Comparison of ENCODE assay signal across 2 cellular contexts in the genomic region with DNA sequence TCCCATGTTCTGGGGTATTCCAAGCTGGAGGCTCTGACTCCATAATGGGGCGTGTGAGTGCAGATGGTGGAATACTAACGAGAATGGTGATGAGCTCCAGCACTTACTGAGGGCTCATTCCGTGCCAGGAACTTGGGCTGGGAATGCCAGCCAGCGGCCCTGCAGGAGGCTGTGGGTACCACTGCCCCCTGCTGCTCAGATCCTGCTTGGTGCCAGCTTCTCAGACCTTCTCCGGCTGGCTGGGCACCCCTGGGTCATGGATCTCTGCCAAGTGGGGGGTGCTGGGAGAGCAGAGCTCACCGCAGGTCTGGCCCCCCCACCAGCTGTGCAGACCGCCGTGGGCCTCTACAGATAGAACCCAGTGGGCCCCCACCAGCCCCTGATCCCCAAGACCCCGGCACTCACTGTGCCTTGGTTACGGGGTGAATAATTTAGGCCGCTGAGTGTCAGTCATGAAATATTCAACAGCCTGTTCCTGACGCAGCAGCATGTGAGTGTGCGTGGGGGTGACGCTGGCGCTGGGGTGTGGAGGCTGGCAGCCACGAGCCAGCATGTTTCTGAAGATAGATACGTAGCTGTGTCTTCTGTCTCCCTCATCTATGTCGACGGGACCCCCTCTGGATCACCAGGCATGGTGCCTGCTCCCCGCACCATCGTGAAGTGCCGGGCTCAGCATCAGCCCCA.
DNase-seq lines count a peak whose midpoint lies in the region; TF ChIP-seq lines count a peak whose summit lies in the region.
"Not testable (repeated sequence)": the region's sequence is repeated elsewhere in the genome, so short reads cannot be mapped to it uniquely, and the experiment has no call there.

No MANE protein-coding gene starts in this region.

- DNase-seq in head of caudate nucleus = peak; percentile 54 to 93 (median 78)

- peak; percentile 40; the same call in 1 of the 2 replicates for TF ChIP-seq CTCF in HEK293 (tag by site-specific recombination; IDR thresholded peaks at IDR 0.05)

- POLR2A ChIA-PET in HEK293 (lab: Yijun Ruan, JAX) = not testable (repeated sequence)

- CTCF ChIA-PET in HEK293 (lab: Yijun Ruan, JAX) = interaction anchor here (0.5 to 8.7 kb wide), 32 partner anchors 9 to 602 kb away, joined by 3 to 117 read pairs (median 6); partner anchors contain the start of genes HES2 and HES3

- not testable (repeated sequence) for H3K9me3 ChIP-seq in HEK293 (ENCODE audit: control insufficient read depth, insufficient read depth, low read depth, low read length)

- H3K4me1 ChIP-seq in HEK293 (ENCODE audit: control insufficient read depth, insufficient read depth, low read length) = not testable (repeated sequence)

- intact Hi-C loops in head of caudate nucleus (cut with DNase I) = not testable (repeated sequence)

- not testable (repeated sequence) for H3K27ac ChIP-seq in HEK293 (ENCODE audit: extremely low read depth, low read depth, low read length)

- H3K4me3 ChIP-seq in HEK293 (ENCODE audit: low read depth, low read length) = not testable (repeated sequence)

- not testable (repeated sequence) for H3K36me3 ChIP-seq in HEK293 (ENCODE audit: control insufficient read depth in 2 of 2, insufficient read depth in 1 of 2, low read length in 2 of 2)

TF ChIP-seq in HEK293, 187 proteins besides CTCF, POLR2A, EP300 and RAD21:
- TF ChIP-seq ZIC2 (tag by site-specific recombination; IDR thresholded peaks at IDR 0.05) = 0 out of 2 replicates have a peak, but pooled peaks have one; percentile 23
